11 cellular contexts compared by ENCODE assay signal in genomic region chr1:12480031-12480430, GRCh38.
DNase-seq lines count a peak whose midpoint lies in the region; ATAC-seq and TF ChIP-seq lines count a peak whose summit lies in the region.
"Had no signal": no experiment of that assay in that cellular context is flagged by ENCODE, and none has a peak within 500 bp of the region (broad histone marks: within the 10 kb centered on the region; RNA-seq: fewer than 3 reads in every experiment).

No MANE protein-coding gene starts in this region.

- peaks cover 22% of the 10 kb centered on the region for H3K36me3 Mint-ChIP-seq in T-cell

- intact Hi-C loops in heart right ventricle (cut with DNase I): loop anchor here in 1 of 10 donors (10.0 kb wide), 1 partner anchor 65 kb away; no protein-coding TSS in a partner anchor

- no peak for TF ChIP-seq CTCF in heart right ventricle (IDR thresholded peaks at IDR 0.05)

- peaks cover 0 to 29% (median 3%) of the 10 kb centered on the region in 9 donors for H3K36me3 ChIP-seq in heart right ventricle
- H3K36me3 ChIP-seq in skeletal muscle tissue (ENCODE audit: control insufficient read depth in 3 of 3, insufficient read depth in 3 of 3, low read length in 3 of 3): peaks cover 0 to 7% (median 0%) of the 10 kb centered on the region in 3 donors
- H3K36me3 ChIP-seq: adrenal gland had no signal

- H3K4me3 ChIP-seq in heart right ventricle (no peak overlapping the region), skeletal muscle tissue (ENCODE audit: low read length in 3 of 3) (no peak overlapping the region)
- H3K4me3 ChIP-seq: adrenal gland had no signal

- H3K27me3 ChIP-seq in heart right ventricle (no peaks in the 10 kb centered on the region), skeletal muscle tissue (ENCODE audit: control insufficient read depth in 3 of 3, insufficient read depth in 3 of 3, low read length in 3 of 3) (no peaks in the 10 kb centered on the region)
- H3K27me3 ChIP-seq: adrenal gland had no signal

- peak overlapping the region in 1 of 3 donors; percentile 42 for H3K4me3 Mint-ChIP-seq in T-cell

- peak overlapping the region; percentile 97 to 99 for H3K27ac Mint-ChIP-seq in T-cell

- POLR2A ChIA-PET in T-cell (lab: Charles Lee): no interaction called here

- DNase-seq in G401 (ENCODE audit: low spot score) (peak; percentile 53), T-cell (no peak), heart right ventricle (no peak), NCI-H510A (lab: John Stamatoyannopoulos, UW) (no peak), ACHN (no peak), cortex of kidney (lab: John Stamatoyannopoulos, UW) (no peak)
- DNase-seq: activated CD4-positive, CD25-positive, alpha-beta regulatory T cell; adrenal gland; stimulated activated CD4-positive, alpha-beta T cell treated with anti-CD3 and anti-CD28 coated beads, Interleukin-4, amount 100 ng/mL, for 1 hour had no signal

- CTCF ChIA-PET in T-cell (lab: Charles Lee): no interaction called here

- H3K9me3 ChIP-seq in heart right ventricle (no peaks in the 10 kb centered on the region), skeletal muscle tissue (ENCODE audit: control insufficient read depth in 3 of 3, low read length in 3 of 3) (no peaks in the 10 kb centered on the region)
- H3K9me3 ChIP-seq: adrenal gland had no signal

- H3K27ac ChIP-seq in heart right ventricle: peak overlapping the region in 8 of 10 donors; percentile 6 to 91 (median 56)
- peak overlapping the region; percentile 31 for H3K27ac ChIP-seq in skeletal muscle tissue (ENCODE audit: low read depth, low read length)

- H3K4me1 ChIP-seq in heart right ventricle (peaks cover 25 to 81% (median 71%) of the 10 kb centered on the region in 9 donors), skeletal muscle tissue (ENCODE audit: control insufficient read depth in 3 of 3, insufficient read depth in 3 of 3, low read length in 3 of 3) (peaks cover 53 to 75% (median 70%) of the 10 kb centered on the region in 3 donors)

- peaks cover 74 to 84% (median 76%) of the 10 kb centered on the region in 3 donors for H3K4me1 Mint-ChIP-seq in T-cell

- no peaks in the 10 kb centered on the region for H3K9me3 Mint-ChIP-seq in T-cell

- no peak overlapping the region for H3K9ac ChIP-seq in skeletal muscle tissue (ENCODE audit: low read depth in 1 of 3, low read length in 3 of 3)

- in situ Hi-C loops in G401 (cut with HindIII; ENCODE audit: low sequenced_read_pairs): no loop called here
- in situ Hi-C loops in ACHN (cut with HindIII; ENCODE audit: low pct_ligation_motif_present, low pct_unique_long_range_greater_than_20kb, low sequenced_read_pairs): no loop called here

- H3K27me3 Mint-ChIP-seq in T-cell: no peaks in the 10 kb centered on the region

- ATAC-seq in T-cell (replicated peaks in 1 of 4) (no peak), heart right ventricle (peak in 1 of 8 donors; percentile 33), HG03565 (IDR thresholded peaks at IDR 0.05; ENCODE audit: unreplicated experiment) (no peak)

- 82 to 90% methylated on average over 3 of the region's 3 CpGs for WGBS in heart right ventricle, 2 donors
